In the genomic region with DNA sequence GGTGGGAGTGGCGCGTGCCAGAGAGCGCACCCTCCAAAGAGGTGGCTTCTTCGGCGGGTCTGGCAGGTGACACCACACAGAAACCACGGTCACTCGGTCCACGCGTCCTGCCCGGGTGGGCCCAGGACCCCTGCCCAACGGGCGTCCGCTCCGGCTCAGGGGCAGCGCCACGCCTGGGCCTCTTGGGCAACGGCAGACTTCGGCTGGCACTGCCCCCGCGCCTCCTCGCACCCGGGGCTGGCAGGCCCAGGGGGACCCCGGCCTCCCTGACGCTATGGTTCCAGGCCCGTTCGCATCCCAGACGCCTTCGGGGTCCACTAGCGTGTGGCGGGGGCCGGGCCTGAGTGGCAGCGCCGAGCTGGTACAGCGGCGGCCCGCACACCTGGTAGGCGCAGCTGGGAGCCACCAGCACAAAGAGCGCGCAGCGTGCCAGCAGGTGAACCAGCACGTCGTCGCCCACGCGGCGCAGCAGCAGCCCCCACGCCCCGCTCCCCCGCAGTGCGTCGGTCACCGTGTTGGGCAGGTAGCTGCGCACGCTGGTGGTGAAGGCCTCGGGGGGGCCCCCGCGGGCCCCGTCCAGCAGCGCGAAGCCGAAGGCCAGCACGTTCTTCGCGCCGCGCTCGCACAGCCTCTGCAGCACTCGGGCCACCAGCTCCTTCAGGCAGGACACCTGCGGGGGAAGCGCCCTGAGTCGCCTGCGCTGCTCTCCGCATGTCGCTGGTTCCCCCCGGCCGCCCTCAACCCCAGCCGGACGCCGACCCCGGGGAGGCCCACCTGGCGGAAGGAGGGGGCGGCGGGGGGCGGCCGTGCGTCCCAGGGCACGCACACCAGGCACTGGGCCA, we compare ENCODE assay signal across 11 cellular contexts. TPM values are rescaled to one million over a fixed set of nuclear protein-coding genes. Genes with fewer than 3 reads are reported as not detected.
DNase-seq lines count a peak whose midpoint lies in the region; ATAC-seq and TF ChIP-seq lines count a peak whose summit lies in the region.
"Had no signal": no experiment of that assay in that cellular context is flagged by ENCODE, and none has a peak within 500 bp of the region (broad histone marks: within the 10 kb centered on the region; RNA-seq: fewer than 3 reads in every experiment).

No MANE protein-coding gene starts in this region.

- no peak for TF ChIP-seq CTCF in dorsolateral prefrontal cortex (IDR thresholded peaks at IDR 0.05 in 54 of 56, conservative IDR thresholded peaks at IDR 0.05 in 2 of 56; ENCODE audit: low read depth in 1 of 56, partially characterized antibody in 56 of 56)

- H3K4me3 ChIP-seq in dorsolateral prefrontal cortex = peak overlapping the region in 31 of 59 donors; percentile 3 to 51 (median 27)

- H3K36me3 ChIP-seq in KOPT-K1 (ENCODE audit: insufficient read depth, low read length) = no peaks in the 10 kb centered on the region

- peak overlapping the region; percentile 9 for H3K27ac ChIP-seq in KOPT-K1 (ENCODE audit: low read depth, low read length, poor library complexity, severe bottlenecking)
- H3K27ac ChIP-seq in dorsolateral prefrontal cortex = no peak overlapping the region

- DNase-seq in activated CD4-positive, CD25-positive, alpha-beta regulatory T cell (lab: John Stamatoyannopoulos, UW) = no peak
- peak in 4 of 10 donors; percentile 16 to 40 (median 26) for DNase-seq in dorsolateral prefrontal cortex
- peak; percentile 39 for DNase-seq in retina
- no peak for DNase-seq in NCI-H524 treated with DMSO at 0.1 percent for 48 hours (lab: John Stamatoyannopoulos, UW)
- DNase-seq: AML-193 had no signal

- peak; percentile 10 to 11 for ATAC-seq in activated CD4-positive, CD25-positive, alpha-beta regulatory T cell treated with anti-CD3 and anti-CD28 coated beads, Interleukin-2, amount 50 U/mL, for 24 hours
- ATAC-seq in GM18867 (IDR thresholded peaks at IDR 0.05; ENCODE audit: unreplicated experiment) = no peak
- no peak for ATAC-seq in HG03342 (IDR thresholded peaks at IDR 0.05; ENCODE audit: unreplicated experiment)

- intact Hi-C loops in dorsolateral prefrontal cortex (cut with DNase I) = no loop called here

- peaks cover 0 to 54% (median 34%) of the 10 kb centered on the region in 45 donors for H3K27me3 ChIP-seq in dorsolateral prefrontal cortex

- H3K9me3 ChIP-seq in KOPT-K1 (ENCODE audit: insufficient read depth, low read length, poor library complexity, severe bottlenecking) = no peaks in the 10 kb centered on the region

RNA-seq across cellular contexts. Expression of a gene that starts 0.7 kb away (rescaled TPM):
- total RNA-seq in dorsolateral prefrontal cortex = 1 to 10 TPM in 15 of 120 experiments, under 1 TPM in 41, not detected in 64; 0.11 to 2.9 (median 0.49) TPM
- total RNA-seq: fibroblast of lung, RPMI7951 had no signal

RNA-seq across cellular contexts. Expression of a gene that starts 50.7 kb away (rescaled TPM):
- total RNA-seq in dorsolateral prefrontal cortex = 10 to 100 TPM; 43.0 to 76.3 (median 58.2) TPM

Comparison
In these comparisons a context has a peak if more than half of its experiments do, and no peak if none do; other contexts are left out.
1. ATAC-seq: peak in activated CD4-positive, CD25-positive, alpha-beta regulatory T cell treated with anti-CD3 and anti-CD28 coated beads, Interleukin-2, amount 50 U/mL, for 24 hours (2 of 2); none in GM18867 (single experiment) and HG03342 (single experiment).